Comparison of ENCODE assay signal across 1 cellular context in genomic region chr10:69220510-69220909, GRCh38.
TF ChIP-seq lines count a peak whose summit lies in the region.

No MANE protein-coding gene starts in this region.

TF ChIP-seq in GM23338, 12 proteins besides CTCF, POLR2A, EP300 and RAD21:
- TF ChIP-seq NANOG (IDR thresholded peaks at IDR 0.05; ENCODE audit: borderline replicate concordance) (no peak), EZH2phosphoT487 (IDR thresholded peaks at IDR 0.05; ENCODE audit: unreplicated experiment) (no peak), ZNF331 (CRISPR knock-in tag; IDR thresholded peaks at IDR 0.05; ENCODE audit: low read depth) (no peak), JUNB (IDR thresholded peaks at IDR 0.05; ENCODE audit: unreplicated experiment) (no peak), STAT1 (IDR thresholded peaks at IDR 0.05; ENCODE audit: unreplicated experiment) (no peak), CREB1 (CRISPR knock-in tag; IDR thresholded peaks at IDR 0.05; ENCODE audit: low read depth) (no peak), REST (IDR thresholded peaks at IDR 0.05; ENCODE audit: unreplicated experiment) (no peak), ZNF114 (CRISPR knock-in tag; IDR thresholded peaks at IDR 0.05) (no peak), ETS1 (IDR thresholded peaks at IDR 0.05) (no peak)
